ENCODE assay signal across 9 cellular contexts in genomic region chr20:48897298-48898044, GRCh38. TPM values are rescaled to one million over a fixed set of nuclear protein-coding genes. Genes with fewer than 3 reads are reported as not detected.
DNase-seq lines count a peak whose midpoint lies in the region; ATAC-seq and TF ChIP-seq lines count a peak whose summit lies in the region.
"Had no signal": no experiment of that assay in that cellular context is flagged by ENCODE, and none has a peak within 500 bp of the region (broad histone marks: within the 10 kb centered on the region; RNA-seq: fewer than 3 reads in every experiment).

No MANE protein-coding gene starts in this region.

- POLR2A ChIA-PET in CD8-positive, alpha-beta T cell (lab: Charles Lee) = no interaction called here

- TF ChIP-seq CTCF in HFF-Myc (IDR thresholded peaks at IDR 0.05; ENCODE audit: low read depth, low read length, missing control alignments) (no peak), fibroblast of mammary gland (conservative IDR thresholded peaks at IDR 0.05; ENCODE audit: control insufficient read depth, insufficient read depth, low read depth, low read length) (no peak)
- no peak for TF ChIP-seq CTCF in CD8-positive, alpha-beta T cell (IDR thresholded peaks at IDR 0.05)

- H3K9me3 ChIP-seq in SJCRH30 (replicated peaks) = no peaks in the 10 kb centered on the region
- no peaks in the 10 kb centered on the region for H3K9me3 ChIP-seq in CD8-positive, alpha-beta T cell (ENCODE audit: low read length)
- H3K9me3 ChIP-seq: lower lobe of right lung had no signal

- H3K36me3 ChIP-seq in SJCRH30 = no peaks in the 10 kb centered on the region
- H3K36me3 ChIP-seq in CD8-positive, alpha-beta T cell (ENCODE audit: insufficient read depth, low read length) = no peaks in the 10 kb centered on the region
- H3K36me3 ChIP-seq: lower lobe of right lung had no signal

- H3K36me3 Mint-ChIP-seq in CD8-positive, alpha-beta T cell = no peaks in the 10 kb centered on the region

- H3K27me3 Mint-ChIP-seq in CD8-positive, alpha-beta T cell (ENCODE audit: low read depth) = no peaks in the 10 kb centered on the region

- H3K4me1 ChIP-seq in SJCRH30 = peaks cover 25% of the 10 kb centered on the region
- H3K4me1 ChIP-seq in CD8-positive, alpha-beta T cell (ENCODE audit: insufficient read depth, low read length) = no peaks in the 10 kb centered on the region
- H3K4me1 ChIP-seq: lower lobe of right lung had no signal

- no peak overlapping the region for H3K27ac Mint-ChIP-seq in CD8-positive, alpha-beta T cell

- intact Hi-C loops in CD8-positive, alpha-beta T cell (cut with DNase I, micrococcal nuclease) = no loop called here

- H3K4me3 ChIP-seq in HFF-Myc (replicated peaks; ENCODE audit: low read depth, low read length) = no peak overlapping the region
- no peak overlapping the region for H3K4me3 ChIP-seq in SJCRH30
- no peak overlapping the region for H3K4me3 ChIP-seq in fibroblast of mammary gland (ENCODE audit: control insufficient read depth, low read depth, low read length)
- H3K4me3 ChIP-seq in CD8-positive, alpha-beta T cell (ENCODE audit: low read depth, low read length) = no peak overlapping the region
- H3K4me3 ChIP-seq: lower lobe of right lung had no signal

- peak overlapping the region; percentile 40 for H3K27ac ChIP-seq in SJCRH30
- H3K27ac ChIP-seq in CD8-positive, alpha-beta T cell (ENCODE audit: low read depth, low read length) = no peak overlapping the region
- H3K27ac ChIP-seq: lower lobe of right lung had no signal

- no peaks in the 10 kb centered on the region for H3K27me3 ChIP-seq in SJCRH30
- H3K27me3 ChIP-seq in CD8-positive, alpha-beta T cell (ENCODE audit: insufficient read depth, low read length) = no peaks in the 10 kb centered on the region

- no peak overlapping the region for H3K4me3 Mint-ChIP-seq in CD8-positive, alpha-beta T cell

- peaks cover 2% of the 10 kb centered on the region for H3K9me3 Mint-ChIP-seq in CD8-positive, alpha-beta T cell

- H3K4me1 Mint-ChIP-seq in CD8-positive, alpha-beta T cell (ENCODE audit: low read depth) = no peaks in the 10 kb centered on the region

- CTCF ChIA-PET in CD8-positive, alpha-beta T cell (lab: Charles Lee) = interaction anchor here (1.0 to 4.2 kb wide), 3 partner anchors 7 to 240 kb away, joined by 3 to 20 read pairs (median 5); no protein-coding TSS in a partner anchor

- DNase-seq in HFF-Myc (ENCODE audit: extremely low read depth, low read depth) = peak; percentile 61
- DNase-seq in SJCRH30 = peak; percentile 67 to 72
- DNase-seq in fibroblast of mammary gland (ENCODE audit: low read depth) = peak; percentile 80
- peak; percentile 13 for DNase-seq in smooth muscle cell of the brain vasculature (ENCODE audit: low read depth, low spot score)
- DNase-seq in CD8-positive, alpha-beta T cell = no peak
- no peak for DNase-seq in nucleus accumbens (lab: John Stamatoyannopoulos, UW)
- DNase-seq in NCI-H446 (lab: John Stamatoyannopoulos, UW) = no peak
- DNase-seq: activated CD8-positive, alpha-beta memory T cell treated with anti-CD3 and anti-CD28 coated beads for 24 hours; lower lobe of right lung had no signal

- no peak for ATAC-seq in CD8-positive, alpha-beta T cell
- ATAC-seq: lower lobe of right lung had no signal

RNA-seq across cellular contexts. Expression of gene ARFGEF2, which starts 24.0 kb away (rescaled TPM):
- total RNA-seq in SJCRH30 (2014; rRNA removed; shearing (Covaris generic)) = 35.6 and 38.2 TPM in 2 replicates
- 10 to 100 TPM; 25.7 to 26.7 TPM for total RNA-seq in CD8-positive, alpha-beta T cell

Comparison
In these comparisons a context has a peak if more than half of its experiments do, and no peak if none do; other contexts are left out.
1. DNase-seq: peak in HFF-Myc (single experiment), SJCRH30 (2 of 2), fibroblast of mammary gland (single experiment) and smooth muscle cell of the brain vasculature (single experiment); none in CD8-positive, alpha-beta T cell (0 of 7), nucleus accumbens (0 of 56) and NCI-H446 (0 of 2).